Comparison of ENCODE assay signal across 2 cellular contexts in genomic region chr6:43454290-43455033, GRCh38.
TF ChIP-seq lines count a peak whose summit lies in the region.

No MANE protein-coding gene starts in this region.

TF ChIP-seq in HEK293T, 16 proteins besides CTCF, POLR2A, EP300 and RAD21:
- TF ChIP-seq PKNOX1 (IDR thresholded peaks at IDR 0.05), result no peak
- TF ChIP-seq FOXM1 (IDR thresholded peaks at IDR 0.05; ENCODE audit: borderline replicate concordance), result no peak
- no peak for TF ChIP-seq HDGF (IDR thresholded peaks at IDR 0.05; ENCODE audit: borderline replicate concordance)
- TF ChIP-seq NFRKB (IDR thresholded peaks at IDR 0.05), result no peak
- TF ChIP-seq BHLHE40 (IDR thresholded peaks at IDR 0.05; ENCODE audit: borderline replicate concordance), result no peak
- no peak for TF ChIP-seq ARNT (IDR thresholded peaks at IDR 0.05)
- no peak for TF ChIP-seq SP1 (IDR thresholded peaks at IDR 0.05)
- no peak; the same call in 1 of the 2 replicates for TF ChIP-seq L3MBTL2 (conservative IDR thresholded peaks at IDR 0.05)
- no peak for TF ChIP-seq SUZ12 (IDR thresholded peaks at IDR 0.05)
- TF ChIP-seq ELF4 (IDR thresholded peaks at IDR 0.05), result no peak
- TF ChIP-seq LEF1 (IDR thresholded peaks at IDR 0.05; ENCODE audit: borderline replicate concordance), result no peak
- no peak for TF ChIP-seq FOXA1 (IDR thresholded peaks at IDR 0.05)
- TF ChIP-seq CTBP1 (IDR thresholded peaks at IDR 0.05; ENCODE audit: borderline replicate concordance), result no peak
- no peak for TF ChIP-seq ZNF384 (IDR thresholded peaks at IDR 0.05)
TF ChIP-seq in HEK293T: peak in this region for 0.

TF ChIP-seq in HepG2, 621 proteins besides CTCF, POLR2A, EP300 and RAD21 (continues in another document):
- TF ChIP-seq SPEN (CRISPR knock-in tag; IDR thresholded peaks at IDR 0.05; ENCODE audit: low read depth), result peak; percentile 83
- TF ChIP-seq ZBTB26 (CRISPR knock-in tag; IDR thresholded peaks at IDR 0.05; ENCODE audit: borderline replicate concordance), result peak; percentile 18; the same call in 1 of the 2 replicates
- no peak for TF ChIP-seq SIN3B (IDR thresholded peaks at IDR 0.05; ENCODE audit: low read length)
- peak; percentile 43; the same call in 1 of the 2 replicates for TF ChIP-seq ZKSCAN8 (CRISPR knock-in tag; IDR thresholded peaks at IDR 0.05; ENCODE audit: borderline replicate concordance)
- TF ChIP-seq WIZ (CRISPR knock-in tag; IDR thresholded peaks at IDR 0.05), result peak; percentile 81; the same call in 1 of the 2 replicates
- peak; percentile 68 for TF ChIP-seq ASH2L (IDR thresholded peaks at IDR 0.05; ENCODE audit: insufficient read length, low read depth, low read length)
- TF ChIP-seq ZNF639 (CRISPR knock-in tag; conservative IDR thresholded peaks at IDR 0.05), result peak; percentile 67; the same call in 1 of the 2 replicates
- TF ChIP-seq TSC22D2 (CRISPR knock-in tag; IDR thresholded peaks at IDR 0.05; ENCODE audit: borderline replicate concordance), result peak; percentile 52; the same call in 1 of the 2 replicates
- peak; percentile 66; the same call in 1 of the 2 replicates for TF ChIP-seq TFDP1 (CRISPR knock-in tag; IDR thresholded peaks at IDR 0.05; ENCODE audit: borderline replicate concordance)
- TF ChIP-seq RBM22 (optimal IDR thresholded peaks at IDR 0.05; ENCODE audit: low read length), result peak; percentile 10
- TF ChIP-seq TBX2 (CRISPR knock-in tag; IDR thresholded peaks at IDR 0.05; ENCODE audit: borderline replicate concordance), result peak; percentile 48; the same call in 1 of the 2 replicates
- peak; percentile 64; the same call in 1 of the 2 replicates for TF ChIP-seq POGZ (CRISPR knock-in tag; IDR thresholded peaks at IDR 0.05)
- TF ChIP-seq ZNF710 (CRISPR knock-in tag; IDR thresholded peaks at IDR 0.05; ENCODE audit: borderline replicate concordance), result peak; percentile 53; the same call in 1 of the 2 replicates
- TF ChIP-seq ZNF337 (CRISPR knock-in tag; IDR thresholded peaks at IDR 0.05; ENCODE audit: borderline replicate concordance, low read depth), result peak; percentile 100
- peak; percentile 57; the same call in 1 of the 2 replicates for TF ChIP-seq ARHGAP35 (CRISPR knock-in tag; IDR thresholded peaks at IDR 0.05; ENCODE audit: borderline replicate concordance)
- TF ChIP-seq BORCS8-MEF2B (CRISPR knock-in tag; IDR thresholded peaks at IDR 0.05), result peak; percentile 87
- peak; percentile 87 for TF ChIP-seq U2AF1 (optimal IDR thresholded peaks at IDR 0.05; ENCODE audit: low read depth, low read length)
- peak; percentile 93 for TF ChIP-seq STAG1 (CRISPR knock-in tag; IDR thresholded peaks at IDR 0.05)
- no peak for TF ChIP-seq SRF (IDR thresholded peaks at IDR 0.05; ENCODE audit: low read depth, low read length)
- 0 out of 2 replicates have a peak, but pooled peaks have one; percentile 36 for TF ChIP-seq ZNF567 (CRISPR knock-in tag; IDR thresholded peaks at IDR 0.05; ENCODE audit: borderline replicate concordance)
- peak; percentile 48; the same call in 1 of the 2 replicates for TF ChIP-seq SNAPC2 (CRISPR knock-in tag; IDR thresholded peaks at IDR 0.05)
- peak; percentile 79 for TF ChIP-seq HDAC1 (CRISPR knock-in tag; IDR thresholded peaks at IDR 0.05)
- TF ChIP-seq NCOA1 (CRISPR knock-in tag; IDR thresholded peaks at IDR 0.05), result peak; percentile 80; the same call in 1 of the 2 replicates
- TF ChIP-seq FOXA1 (IDR thresholded peaks at IDR 0.05), result no peak
- peak; percentile 43; the same call in 1 of the 2 replicates for TF ChIP-seq FOXA1 (CRISPR knock-in tag; IDR thresholded peaks at IDR 0.05)
- peak; percentile 77 for TF ChIP-seq ZNF883 (CRISPR knock-in tag; IDR thresholded peaks at IDR 0.05; ENCODE audit: not compliant biosample characterization)
- TF ChIP-seq SALL1 (CRISPR knock-in tag; IDR thresholded peaks at IDR 0.05), result peak; percentile 88
- TF ChIP-seq KMT2A (CRISPR knock-in tag; IDR thresholded peaks at IDR 0.05), result peak; percentile 49; the same call in 1 of the 2 replicates
- TF ChIP-seq REXO4 (CRISPR knock-in tag; IDR thresholded peaks at IDR 0.05; ENCODE audit: borderline replicate concordance), result no peak
- TF ChIP-seq PATZ1 (CRISPR knock-in tag; IDR thresholded peaks at IDR 0.05), result peak; percentile 72
- peak; percentile 78 for TF ChIP-seq ZNF713 (CRISPR knock-in tag; IDR thresholded peaks at IDR 0.05)
- peak; percentile 32; the same call in 1 of the 2 replicates for TF ChIP-seq ZNF749 (CRISPR knock-in tag; IDR thresholded peaks at IDR 0.05; ENCODE audit: borderline replicate concordance)
- TF ChIP-seq ZNF614 (CRISPR knock-in tag; IDR thresholded peaks at IDR 0.05; ENCODE audit: borderline replicate concordance), result peak; percentile 52; the same call in 1 of the 2 replicates
- peak; percentile 85; the same call in 1 of the 2 replicates for TF ChIP-seq ZNF724P (CRISPR knock-in tag; IDR thresholded peaks at IDR 0.05; ENCODE audit: borderline replicate concordance)
- TF ChIP-seq HDAC2 (CRISPR knock-in tag; IDR thresholded peaks at IDR 0.05), result peak; percentile 42; the same call in 1 of the 2 replicates
- peak; percentile 66 for TF ChIP-seq GATAD1 (CRISPR knock-in tag; IDR thresholded peaks at IDR 0.05)
- TF ChIP-seq ZBTB38 (CRISPR knock-in tag; IDR thresholded peaks at IDR 0.05), result 0 out of 2 replicates have a peak, but pooled peaks have one; percentile 81
- TF ChIP-seq MYC (CRISPR knock-in tag; IDR thresholded peaks at IDR 0.05; ENCODE audit: borderline replicate concordance), result peak; percentile 61; the same call in 1 of the 2 replicates
- 0 out of 2 replicates have a peak, but pooled peaks have one; percentile 10 for TF ChIP-seq HOXA3 (CRISPR knock-in tag; IDR thresholded peaks at IDR 0.05)
- TF ChIP-seq ZNF709 (CRISPR knock-in tag; IDR thresholded peaks at IDR 0.05), result peak; percentile 74; the same call in 1 of the 2 replicates
- TF ChIP-seq IRF9 (CRISPR knock-in tag; IDR thresholded peaks at IDR 0.05; ENCODE audit: borderline replicate concordance), result peak; percentile 96
- TF ChIP-seq ZNF138 (CRISPR knock-in tag; IDR thresholded peaks at IDR 0.05; ENCODE audit: low read depth), result 0 out of 2 replicates have a peak, but pooled peaks have one; percentile 42
- 0 out of 2 replicates have a peak, but pooled peaks have one; percentile 60 for TF ChIP-seq ZNF318 (CRISPR knock-in tag; IDR thresholded peaks at IDR 0.05)
